Comparison of ENCODE assay signal across 24 cellular contexts in the genomic region with DNA sequence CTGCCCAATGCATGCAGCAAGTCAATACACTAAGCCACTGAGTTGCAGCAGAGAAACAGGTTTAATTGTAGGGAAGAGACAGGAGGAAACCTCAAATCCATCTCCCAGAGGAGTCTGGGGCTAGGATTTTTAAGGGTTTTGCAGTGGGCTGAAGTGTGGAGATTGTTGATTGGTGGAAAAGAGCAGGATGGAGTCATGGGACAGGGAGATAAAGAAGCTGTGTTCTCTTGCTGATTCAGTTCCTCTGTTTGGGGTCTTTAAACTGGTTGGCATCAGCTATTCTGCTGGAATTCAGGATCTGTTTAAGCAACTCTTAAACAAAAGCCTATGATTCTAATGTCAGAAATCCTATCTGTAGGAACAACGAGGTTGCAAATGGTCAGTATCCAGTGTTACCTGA.
"Had no signal": no experiment of that assay in that cellular context is flagged by ENCODE, and none has a peak within 500 bp of the region (broad histone marks: within the 10 kb centered on the region; RNA-seq: fewer than 3 reads in every experiment).

No MANE protein-coding gene starts in this region.

- H3K4me3 Mint-ChIP-seq: activated naive CD4-positive, alpha-beta T cell treated with anti-CD3 and anti-CD28 coated beads, Interleukin-2, amount 10 ng/mL, durations not matched to agents 7 days and 5 days; activated T-cell treated with anti-CD3 and anti-CD28 coated beads, Interleukin-2, amount 50 U/mL, for 4 hours; dendritic cell treated with granulocyte-macrophage colony-stimulating factor and Interleukin-4, amounts not matched to agents 40 ng/mL and 50 ng/mL, for 4 days; naive thymus-derived CD4-positive, alpha-beta T cell; stimulated activated effector memory CD8-positive, alpha-beta T cell treated with anti-CD3 and anti-CD28 coated beads, Interleukin-12 subunit alpha, Interleukin-12 subunit beta, amount 100 ng/mL, for 72 hours; type B pancreatic cell had no signal

- DNase-seq: activated CD4-positive, CD25-positive, alpha-beta regulatory T cell treated with anti-CD3 and anti-CD28 coated beads, Interleukin-2, amount 50 U/mL, for 72 hours; activated CD8-positive, alpha-beta memory T cell treated with anti-CD3 and anti-CD28 coated beads for 24 hours; activated CD8-positive, alpha-beta memory T cell treated with anti-CD3 and anti-CD28 coated beads, Interleukin-2, amount 50 U/mL, for 4 hours; activated effector memory CD4-positive, alpha-beta T cell treated with Interleukin-2 at 50 U/mL for 16 hours; activated naive CD4-positive, alpha-beta T cell treated with anti-CD3 and anti-CD28 coated beads, Interleukin-2, amount 10 ng/mL, durations not matched to agents 7 days and 5 days; activated T-cell treated with anti-CD3 and anti-CD28 coated beads, Interleukin-2, amount 50 U/mL, for 4 hours; anterior cingulate cortex; body of pancreas; effector CD4-positive, alpha-beta T cell; heart right ventricle; lower lobe of right lung; naive thymus-derived CD4-positive, alpha-beta T cell; small intestine; stimulated activated CD4-positive, alpha-beta T cell treated with anti-CD3 and anti-CD28 coated beads, Interleukin-2, amount 100 ng/mL, for 24 hours; testis had no signal

- H3K9me3 Mint-ChIP-seq: activated naive CD4-positive, alpha-beta T cell treated with anti-CD3 and anti-CD28 coated beads, Interleukin-2, amount 10 ng/mL, durations not matched to agents 7 days and 5 days; activated T-cell treated with anti-CD3 and anti-CD28 coated beads, Interleukin-2, amount 50 U/mL, for 4 hours; dendritic cell treated with granulocyte-macrophage colony-stimulating factor and Interleukin-4, amounts not matched to agents 40 ng/mL and 50 ng/mL, for 4 days; stimulated activated effector memory CD8-positive, alpha-beta T cell treated with anti-CD3 and anti-CD28 coated beads, Interleukin-12 subunit alpha, Interleukin-12 subunit beta, amount 100 ng/mL, for 72 hours; type B pancreatic cell had no signal

- H3K27ac Mint-ChIP-seq: activated naive CD4-positive, alpha-beta T cell treated with anti-CD3 and anti-CD28 coated beads, Interleukin-2, amount 10 ng/mL, durations not matched to agents 7 days and 5 days; dendritic cell treated with granulocyte-macrophage colony-stimulating factor and Interleukin-4, amounts not matched to agents 40 ng/mL and 50 ng/mL, for 4 days; stimulated activated effector memory CD8-positive, alpha-beta T cell treated with anti-CD3 and anti-CD28 coated beads, Interleukin-12 subunit alpha, Interleukin-12 subunit beta, amount 100 ng/mL, for 72 hours; type B pancreatic cell had no signal

- H3K27me3 Mint-ChIP-seq: activated naive CD4-positive, alpha-beta T cell treated with anti-CD3 and anti-CD28 coated beads, Interleukin-2, amount 10 ng/mL, durations not matched to agents 7 days and 5 days; dendritic cell treated with granulocyte-macrophage colony-stimulating factor and Interleukin-4, amounts not matched to agents 40 ng/mL and 50 ng/mL, for 4 days; naive thymus-derived CD4-positive, alpha-beta T cell had no signal

- H3K4me1 ChIP-seq: body of pancreas, heart right ventricle, lower lobe of right lung, testis, vagina had no signal

- H3K27me3 ChIP-seq: body of pancreas, cardiac muscle cell, testis, vagina had no signal

- FAIRE-seq: endometrium, keratinocyte, small intestine had no signal

- H3K36me3 Mint-ChIP-seq: type B pancreatic cell had no signal

- ATAC-seq: activated T-cell treated with anti-CD3 and anti-CD28 coated beads, Interleukin-2, amount 50 U/mL, for 4 hours; body of pancreas; heart right ventricle; left lobe of liver; lower lobe of right lung; naive thymus-derived CD4-positive, alpha-beta T cell; sciatic nerve; stimulated activated effector memory CD8-positive, alpha-beta T cell treated with anti-CD3 and anti-CD28 coated beads, Interleukin-12 subunit alpha, Interleukin-12 subunit beta, amount 100 ng/mL, for 72 hours had no signal

- H3K4me3 ChIP-seq: body of pancreas, cardiac muscle cell, heart right ventricle, lower lobe of right lung, testis, vagina had no signal

- H3K27ac ChIP-seq: body of pancreas, cardiac muscle cell, heart right ventricle, lower lobe of right lung, testis, vagina had no signal

- H3K36me3 ChIP-seq: cardiac muscle cell, heart right ventricle, lower lobe of right lung, vagina had no signal

- H3K9me3 ChIP-seq: body of pancreas, heart right ventricle, lower lobe of right lung, testis, vagina had no signal
